Comparison of ENCODE assay signal across 19 cellular contexts in the genomic region with DNA sequence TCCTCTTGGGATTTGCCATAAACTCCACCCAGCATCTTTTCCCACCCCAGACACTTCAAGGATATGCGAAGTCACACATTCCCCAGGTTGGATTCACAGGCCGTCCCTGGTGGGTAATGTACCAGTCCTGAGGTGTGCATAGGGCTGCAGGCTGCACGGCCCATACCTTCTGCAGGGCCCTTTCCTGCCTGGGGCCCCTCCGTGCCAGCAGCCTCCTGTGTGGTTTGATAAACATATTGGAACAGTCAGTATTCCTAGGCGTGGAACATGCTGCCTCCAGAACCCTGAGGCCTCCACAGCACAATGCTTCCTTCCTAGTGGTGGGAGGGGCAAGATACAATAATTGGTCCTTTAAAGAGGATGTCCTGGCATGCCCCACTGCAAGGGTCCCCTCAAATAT. TPM values are rescaled to one million over a fixed set of nuclear protein-coding genes. Genes with fewer than 3 reads are reported as not detected.
DNase-seq lines count a peak whose midpoint lies in the region; ATAC-seq and TF ChIP-seq lines count a peak whose summit lies in the region.
"Had no signal": no experiment of that assay in that cellular context is flagged by ENCODE, and none has a peak within 500 bp of the region (broad histone marks: within the 10 kb centered on the region; RNA-seq: fewer than 3 reads in every experiment).

No MANE protein-coding gene starts in this region.

- no peaks in the 10 kb centered on the region for H3K9me3 Mint-ChIP-seq in activated naive CD4-positive, alpha-beta T cell treated with anti-CD3 and anti-CD28 coated beads, Interleukin-2, amount 10 ng/mL, durations not matched to agents 7 days and 5 days
- H3K9me3 Mint-ChIP-seq in activated naive CD4-positive, alpha-beta T cell treated with anti-CD3 and anti-CD28 coated beads, Interleukin-2, amount 50 U/mL, for 72 hours = no peaks in the 10 kb centered on the region
- H3K9me3 Mint-ChIP-seq: CD14-positive monocyte, GM23338, HFFc6 had no signal

- peak overlapping the region; percentile 58 for H3K27ac Mint-ChIP-seq in activated naive CD4-positive, alpha-beta T cell treated with anti-CD3 and anti-CD28 coated beads, Interleukin-2, amount 10 ng/mL, durations not matched to agents 7 days and 5 days
- no peak overlapping the region for H3K27ac Mint-ChIP-seq in activated naive CD4-positive, alpha-beta T cell treated with anti-CD3 and anti-CD28 coated beads, Interleukin-2, amount 50 U/mL, for 72 hours
- H3K27ac Mint-ChIP-seq: GM23338, HFFc6 had no signal

- no peaks in the 10 kb centered on the region for H3K9me2 ChIP-seq in OCI-LY1 (ENCODE audit: low read depth, low read length)

- no peak for TF ChIP-seq EP300 in sigmoid colon (IDR thresholded peaks at IDR 0.05)

- intact Hi-C loops in thyroid gland (cut with DNase I) = no loop called here
- intact Hi-C loops in sigmoid colon (cut with DNase I) = no loop called here

- H3K36me3 ChIP-seq in OCI-LY1 (ENCODE audit: insufficient read depth, low read length) (peaks cover 57% of the 10 kb centered on the region), thyroid gland (peaks cover 0 to 6% of the 10 kb centered on the region in 2 donors), sigmoid colon (peaks cover 14 to 72% (median 19%) of the 10 kb centered on the region in 4 donors)

- no peak overlapping the region for H3K4me3 ChIP-seq in OCI-LY1 (ENCODE audit: low read depth, low read length, poor library complexity, severe bottlenecking)
- no peak overlapping the region for H3K4me3 ChIP-seq in thyroid gland (replicated peaks in 1 of 3)
- H3K4me3 ChIP-seq in sigmoid colon = no peak overlapping the region
- H3K4me3 ChIP-seq: GM23338 had no signal

- H3K4me2 ChIP-seq in OCI-LY1 (ENCODE audit: low read length) = no peak overlapping the region
- H3K4me2 ChIP-seq: GM23338 had no signal

- TF ChIP-seq POLR2A in thyroid gland (IDR thresholded peaks at IDR 0.05) (no peak), sigmoid colon (IDR thresholded peaks at IDR 0.05) (no peak)

- H3K27ac ChIP-seq in OCI-LY1 (ENCODE audit: low read depth, low read length, poor library complexity, severe bottlenecking) (peak overlapping the region; percentile 96), layer of hippocampus (ENCODE audit: low read depth, low read length) (peak overlapping the region; percentile 65), thyroid gland (peak overlapping the region in 2 of 3 donors; percentile 84 to 96), sigmoid colon (no peak overlapping the region)

- H3K4me1 ChIP-seq in OCI-LY1 (ENCODE audit: insufficient read depth, low read length, severe bottlenecking) (peaks cover 66% of the 10 kb centered on the region), thyroid gland (peaks cover 16 to 42% of the 10 kb centered on the region in 2 donors), sigmoid colon (no peaks in the 10 kb centered on the region)

- CTCF ChIA-PET in activated naive CD4-positive, alpha-beta T cell treated with anti-CD3 and anti-CD28 coated beads, Interleukin-2, amount 10 ng/mL, durations not matched to agents 7 days and 5 days (lab: Charles Lee) = no interaction called here

- TF ChIP-seq CTCF in OCI-LY1 (IDR thresholded peaks at IDR 0.05; ENCODE audit: low read length) (no peak), thyroid gland (IDR thresholded peaks at IDR 0.05) (no peak), sigmoid colon (IDR thresholded peaks at IDR 0.05) (no peak)

- no peak for DNase-seq in activated naive CD4-positive, alpha-beta T cell treated with anti-CD3 and anti-CD28 coated beads, Interleukin-2, amount 10 ng/mL, durations not matched to agents 7 days and 5 days
- no peak for DNase-seq in activated naive CD4-positive, alpha-beta T cell treated with anti-CD3 and anti-CD28 coated beads, Interleukin-2, amount 50 U/mL, for 72 hours (ENCODE audit: low spot score in 2 of 2)
- DNase-seq in thyroid gland (no peak), sigmoid colon (no peak)
- no peak for DNase-seq in stimulated activated CD4-positive, alpha-beta T cell treated with anti-CD3 and anti-CD28 coated beads, Interleukin-12 subunit alpha, Interleukin-12 subunit beta, amount 100 ng/mL, for 4 hours
- DNase-seq: 8988T, DMS79 treated with DMSO at 0.1 percent for 48 hours, HFFc6, KBM-7, NCI-H1092 treated with DMSO at 0.1 percent for 48 hours, NCI-H1694, SHP77 had no signal

- no peaks in the 10 kb centered on the region for H3K79me2 ChIP-seq in OCI-LY1 (ENCODE audit: insufficient read depth, low read length)

- peak overlapping the region; percentile 32; the same call in 1 of the 2 replicates for H3K9ac ChIP-seq in OCI-LY1 (ENCODE audit: low read length)

- H3K9me3 ChIP-seq in OCI-LY1 (ENCODE audit: low read length) (no peaks in the 10 kb centered on the region), thyroid gland (no peaks in the 10 kb centered on the region), sigmoid colon (no peaks in the 10 kb centered on the region)

- no peak for ATAC-seq in activated naive CD4-positive, alpha-beta T cell treated with anti-CD3 and anti-CD28 coated beads, Interleukin-2, amount 50 U/mL, for 72 hours
- ATAC-seq in GM18519 (IDR thresholded peaks at IDR 0.05; ENCODE audit: low FRiP score, unreplicated experiment) = no peak
- ATAC-seq: GM23338, Panc1, SK-N-SH treated with all-trans-retinoic acid at 6 μM for 48 hours had no signal

- H3K27me3 ChIP-seq in OCI-LY1 (ENCODE audit: insufficient read depth, low read length) (no peaks in the 10 kb centered on the region), layer of hippocampus (ENCODE audit: control insufficient read depth, insufficient read depth, low read length) (no peaks in the 10 kb centered on the region), thyroid gland (no peaks in the 10 kb centered on the region), sigmoid colon (no peaks in the 10 kb centered on the region)

- H2AFZ ChIP-seq in OCI-LY1 (ENCODE audit: low read length) = no peak overlapping the region
- H2AFZ ChIP-seq: GM23338 had no signal

- no peaks in the 10 kb centered on the region for H4K20me1 ChIP-seq in OCI-LY1 (ENCODE audit: insufficient read depth, low read length)

- H3K4me3 Mint-ChIP-seq in activated naive CD4-positive, alpha-beta T cell treated with anti-CD3 and anti-CD28 coated beads, Interleukin-2, amount 10 ng/mL, durations not matched to agents 7 days and 5 days = no peak overlapping the region
- H3K4me3 Mint-ChIP-seq: GM23338, HFFc6 had no signal

- H3K27me3 Mint-ChIP-seq in activated naive CD4-positive, alpha-beta T cell treated with anti-CD3 and anti-CD28 coated beads, Interleukin-2, amount 10 ng/mL, durations not matched to agents 7 days and 5 days = no peaks in the 10 kb centered on the region

- peaks cover 34% of the 10 kb centered on the region for H3K4me1 Mint-ChIP-seq in activated naive CD4-positive, alpha-beta T cell treated with anti-CD3 and anti-CD28 coated beads, Interleukin-2, amount 10 ng/mL, durations not matched to agents 7 days and 5 days
- H3K4me1 Mint-ChIP-seq: GM23338 had no signal

- WGBS in thyroid gland, 2 donors = 79 to 95% methylated on average over 3 to 4 of the region's 5 CpGs
- 88 to 89% methylated on average over 5 of the region's 5 CpGs for WGBS in sigmoid colon, 2 donors

- H3K36me3 Mint-ChIP-seq in activated naive CD4-positive, alpha-beta T cell treated with anti-CD3 and anti-CD28 coated beads, Interleukin-2, amount 10 ng/mL, durations not matched to agents 7 days and 5 days = peaks cover 58% of the 10 kb centered on the region
- H3K36me3 Mint-ChIP-seq in activated naive CD4-positive, alpha-beta T cell treated with anti-CD3 and anti-CD28 coated beads, Interleukin-2, amount 50 U/mL, for 72 hours = peaks cover 0 to 24% of the 10 kb centered on the region in 2 donors

- H3F3A ChIP-seq in OCI-LY1 (ENCODE audit: insufficient read depth, low read length) = 0 out of 2 replicates have a peak, but pooled peaks cover 4% of the 10 kb centered on the region

RNA-seq across cellular contexts. Expression of a gene that starts 26.6 kb away (rescaled TPM):
- 10 to 100 TPM; 21.4 to 33.5 TPM for total RNA-seq in activated naive CD4-positive, alpha-beta T cell treated with anti-CD3 and anti-CD28 coated beads, Interleukin-2, amount 50 U/mL, for 72 hours
- total RNA-seq in thyroid gland = 10 to 100 TPM; 20.5 to 53.1 (median 21.4) TPM
- 10 to 100 TPM; 15.0 to 26.2 (median 23.6) TPM for total RNA-seq in sigmoid colon
- 10 to 100 TPM; 30.0 to 66.8 (median 34.4) TPM for polyA plus RNA-seq in sigmoid colon

RNA-seq across cellular contexts. Expression of a gene that starts 32.0 kb away (rescaled TPM):
- total RNA-seq in activated naive CD4-positive, alpha-beta T cell treated with anti-CD3 and anti-CD28 coated beads, Interleukin-2, amount 50 U/mL, for 72 hours = 10 to 100 TPM; 21.9 to 26.4 TPM
- 10 to 100 TPM; 37.0 to 51.2 (median 42.4) TPM for total RNA-seq in thyroid gland
- total RNA-seq in sigmoid colon = 10 to 100 TPM; 23.5 to 32.6 (median 25.5) TPM
- 10 to 100 TPM in 1 of 3 donors, 1 to 10 TPM in 2; 6.6 to 26.5 (median 7.9) TPM for polyA plus RNA-seq in sigmoid colon

Comparison
In these comparisons a context has a peak if more than half of its experiments do, and no peak if none do; other contexts are left out.
1. H3K27ac ChIP-seq: peak in OCI-LY1 (single experiment), layer of hippocampus (single experiment) and thyroid gland (2 of 3); none in sigmoid colon (0 of 4).